1 cellular context compared by ENCODE assay signal in the genomic region with DNA sequence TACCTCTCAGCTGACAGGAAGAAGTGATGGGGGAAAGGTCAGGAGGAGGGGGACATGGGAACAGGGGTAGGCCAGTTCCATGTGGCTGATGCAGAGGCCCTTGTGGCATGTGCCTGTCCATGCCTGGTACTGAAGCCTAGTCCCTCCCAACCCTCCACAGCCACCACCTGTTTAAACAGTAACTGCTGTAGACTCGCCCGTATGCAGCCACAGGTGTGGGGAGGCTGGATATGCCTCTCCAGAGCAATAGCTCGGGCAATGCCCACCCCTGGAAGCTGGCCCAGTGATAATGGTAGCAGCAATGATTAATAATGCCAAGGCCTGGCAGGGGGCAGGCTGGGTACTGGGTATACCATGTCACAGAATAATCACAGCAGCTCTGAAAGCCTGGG.
TF ChIP-seq lines count a peak whose summit lies in the region.

No MANE protein-coding gene starts in this region.

TF ChIP-seq in WTC11, 78 proteins besides CTCF, POLR2A, EP300 and RAD21 (continued from another document):
- TF ChIP-seq, protein P1, sequence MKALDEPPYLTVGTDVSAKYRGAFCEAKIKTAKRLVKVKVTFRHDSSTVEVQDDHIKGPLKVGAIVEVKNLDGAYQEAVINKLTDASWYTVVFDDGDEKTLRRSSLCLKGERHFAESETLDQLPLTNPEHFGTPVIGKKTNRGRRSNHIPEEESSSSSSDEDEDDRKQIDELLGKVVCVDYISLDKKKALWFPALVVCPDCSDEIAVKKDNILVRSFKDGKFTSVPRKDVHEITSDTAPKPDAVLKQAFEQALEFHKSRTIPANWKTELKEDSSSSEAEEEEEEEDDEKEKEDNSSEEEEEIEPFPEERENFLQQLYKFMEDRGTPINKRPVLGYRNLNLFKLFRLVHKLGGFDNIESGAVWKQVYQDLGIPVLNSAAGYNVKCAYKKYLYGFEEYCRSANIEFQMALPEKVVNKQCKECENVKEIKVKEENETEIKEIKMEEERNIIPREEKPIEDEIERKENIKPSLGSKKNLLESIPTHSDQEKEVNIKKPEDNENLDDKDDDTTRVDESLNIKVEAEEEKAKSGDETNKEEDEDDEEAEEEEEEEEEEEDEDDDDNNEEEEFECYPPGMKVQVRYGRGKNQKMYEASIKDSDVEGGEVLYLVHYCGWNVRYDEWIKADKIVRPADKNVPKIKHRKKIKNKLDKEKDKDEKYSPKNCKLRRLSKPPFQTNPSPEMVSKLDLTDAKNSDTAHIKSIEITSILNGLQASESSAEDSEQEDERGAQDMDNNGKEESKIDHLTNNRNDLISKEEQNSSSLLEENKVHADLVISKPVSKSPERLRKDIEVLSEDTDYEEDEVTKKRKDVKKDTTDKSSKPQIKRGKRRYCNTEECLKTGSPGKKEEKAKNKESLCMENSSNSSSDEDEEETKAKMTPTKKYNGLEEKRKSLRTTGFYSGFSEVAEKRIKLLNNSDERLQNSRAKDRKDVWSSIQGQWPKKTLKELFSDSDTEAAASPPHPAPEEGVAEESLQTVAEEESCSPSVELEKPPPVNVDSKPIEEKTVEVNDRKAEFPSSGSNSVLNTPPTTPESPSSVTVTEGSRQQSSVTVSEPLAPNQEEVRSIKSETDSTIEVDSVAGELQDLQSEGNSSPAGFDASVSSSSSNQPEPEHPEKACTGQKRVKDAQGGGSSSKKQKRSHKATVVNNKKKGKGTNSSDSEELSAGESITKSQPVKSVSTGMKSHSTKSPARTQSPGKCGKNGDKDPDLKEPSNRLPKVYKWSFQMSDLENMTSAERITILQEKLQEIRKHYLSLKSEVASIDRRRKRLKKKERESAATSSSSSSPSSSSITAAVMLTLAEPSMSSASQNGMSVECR (CRISPR knock-in tag; IDR thresholded peaks at IDR 0.05; ENCODE audit: borderline replicate concordance), result no peak
- TF ChIP-seq ZNF138 (CRISPR knock-in tag; conservative IDR thresholded peaks at IDR 0.05) (no peak), CBFB (CRISPR knock-in tag; IDR thresholded peaks at IDR 0.05; ENCODE audit: low read depth) (no peak), RORB (CRISPR knock-in tag; IDR thresholded peaks at IDR 0.05) (no peak)
- TF ChIP-seq, protein P2, sequence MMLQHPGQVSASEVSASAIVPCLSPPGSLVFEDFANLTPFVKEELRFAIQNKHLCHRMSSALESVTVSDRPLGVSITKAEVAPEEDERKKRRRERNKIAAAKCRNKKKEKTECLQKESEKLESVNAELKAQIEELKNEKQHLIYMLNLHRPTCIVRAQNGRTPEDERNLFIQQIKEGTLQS (CRISPR knock-in tag; conservative IDR thresholded peaks at IDR 0.05), result no peak
- TF ChIP-seq, protein P3, sequence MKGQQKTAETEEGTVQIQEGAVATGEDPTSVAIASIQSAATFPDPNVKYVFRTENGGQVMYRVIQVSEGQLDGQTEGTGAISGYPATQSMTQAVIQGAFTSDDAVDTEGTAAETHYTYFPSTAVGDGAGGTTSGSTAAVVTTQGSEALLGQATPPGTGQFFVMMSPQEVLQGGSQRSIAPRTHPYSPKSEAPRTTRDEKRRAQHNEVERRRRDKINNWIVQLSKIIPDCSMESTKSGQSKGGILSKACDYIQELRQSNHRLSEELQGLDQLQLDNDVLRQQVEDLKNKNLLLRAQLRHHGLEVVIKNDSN (CRISPR knock-in tag; IDR thresholded peaks at IDR 0.05), result no peak
